ENCODE assay signal across 19 cellular contexts in genomic region chr6:52410979-52411378, GRCh38.
"Had no signal": no experiment of that assay in that cellular context is flagged by ENCODE, and none has a peak within 500 bp of the region (broad histone marks: within the 10 kb centered on the region; RNA-seq: fewer than 3 reads in every experiment).

No MANE protein-coding gene starts in this region.

- H3K4me3 ChIP-seq: ascending aorta, cardiac muscle cell, ovary, thoracic aorta, uterus had no signal

- H3K27me3 ChIP-seq: ascending aorta, cardiac muscle cell, ovary, uterus had no signal

- DNase-seq: activated CD4-positive, alpha-beta T cell treated with anti-CD3 and anti-CD28 coated beads, Interleukin-2, amount 10 ng/mL, durations not matched to agents 24 days and 14 days; activated CD4-positive, CD25-positive, alpha-beta regulatory T cell; activated CD8-positive, alpha-beta memory T cell treated with anti-CD3 and anti-CD28 coated beads, Interleukin-2, amount 50 U/mL, for 4 hours; activated CD8-positive, alpha-beta T cell treated with anti-CD3 and anti-CD28 coated beads, Interleukin-2, amount 10 ng/mL, durations not matched to agents 7 days and 5 days; activated naive CD8-positive, alpha-beta T cell treated with anti-CD3 and anti-CD28 coated beads, Interleukin-2, amount 10 ng/mL, durations not matched to agents 7 days and 5 days; activated T-cell treated with anti-CD3 and anti-CD28 coated beads, Interleukin-2, amount 50 U/mL, for 48 hours; erythroblast; hippocampal formation; kidney; left ventricle myocardium superior; ovary; stimulated activated CD4-positive, alpha-beta T cell treated with anti-CD3 and anti-CD28 coated beads, Interleukin-12 subunit alpha, Interleukin-12 subunit beta, amount 100 ng/mL, for 4 hours; uterus had no signal

- H3K4me3 Mint-ChIP-seq: activated CD4-positive, alpha-beta T cell treated with anti-CD3 and anti-CD28 coated beads, Interleukin-2, amount 10 ng/mL, durations not matched to agents 24 days and 14 days; activated CD8-positive, alpha-beta T cell treated with anti-CD3 and anti-CD28 coated beads, Interleukin-2, amount 10 ng/mL, durations not matched to agents 7 days and 5 days; activated naive CD8-positive, alpha-beta T cell treated with anti-CD3 and anti-CD28 coated beads, Interleukin-2, amount 10 ng/mL, durations not matched to agents 7 days and 5 days; memory B cell; neural crest cell; stimulated activated effector memory CD8-positive, alpha-beta T cell treated with anti-CD3 and anti-CD28 coated beads, Interleukin-12 subunit alpha, Interleukin-12 subunit beta, amount 100 ng/mL, for 72 hours had no signal

- H3K4me1 ChIP-seq: ascending aorta, uterus had no signal

- H3K9me3 ChIP-seq: ascending aorta, ovary, thoracic aorta, uterus had no signal

- H3K27ac ChIP-seq: ascending aorta, cardiac muscle cell, ovary, thoracic aorta, uterus had no signal

- ATAC-seq: activated CD8-positive, alpha-beta T cell treated with anti-CD3 and anti-CD28 coated beads, Interleukin-2, amount 10 ng/mL, durations not matched to agents 7 days and 5 days; left ventricle myocardium superior; stimulated activated effector memory CD8-positive, alpha-beta T cell treated with anti-CD3 and anti-CD28 coated beads, Interleukin-12 subunit alpha, Interleukin-12 subunit beta, amount 100 ng/mL, for 72 hours had no signal

- H3K9me3 Mint-ChIP-seq: activated CD4-positive, alpha-beta T cell treated with anti-CD3 and anti-CD28 coated beads, Interleukin-2, amount 10 ng/mL, durations not matched to agents 24 days and 14 days; activated naive CD8-positive, alpha-beta T cell treated with anti-CD3 and anti-CD28 coated beads, Interleukin-2, amount 10 ng/mL, durations not matched to agents 7 days and 5 days; memory B cell; neural crest cell; stimulated activated effector memory CD8-positive, alpha-beta T cell treated with anti-CD3 and anti-CD28 coated beads, Interleukin-12 subunit alpha, Interleukin-12 subunit beta, amount 100 ng/mL, for 72 hours had no signal

- H3K27ac Mint-ChIP-seq: activated CD4-positive, alpha-beta T cell treated with anti-CD3 and anti-CD28 coated beads, Interleukin-2, amount 10 ng/mL, durations not matched to agents 24 days and 14 days; activated CD8-positive, alpha-beta T cell treated with anti-CD3 and anti-CD28 coated beads, Interleukin-2, amount 10 ng/mL, durations not matched to agents 7 days and 5 days; activated naive CD8-positive, alpha-beta T cell treated with anti-CD3 and anti-CD28 coated beads, Interleukin-2, amount 10 ng/mL, durations not matched to agents 7 days and 5 days; memory B cell; stimulated activated effector memory CD8-positive, alpha-beta T cell treated with anti-CD3 and anti-CD28 coated beads, Interleukin-12 subunit alpha, Interleukin-12 subunit beta, amount 100 ng/mL, for 72 hours had no signal

- H3K27me3 Mint-ChIP-seq: activated naive CD8-positive, alpha-beta T cell treated with anti-CD3 and anti-CD28 coated beads, Interleukin-2, amount 10 ng/mL, durations not matched to agents 7 days and 5 days; memory B cell had no signal

- H3K36me3 Mint-ChIP-seq: memory B cell had no signal

- H3K4me1 Mint-ChIP-seq: stimulated activated effector memory CD8-positive, alpha-beta T cell treated with anti-CD3 and anti-CD28 coated beads, Interleukin-12 subunit alpha, Interleukin-12 subunit beta, amount 100 ng/mL, for 72 hours had no signal

- H3K36me3 ChIP-seq: ascending aorta, cardiac muscle cell, ovary, thoracic aorta, uterus had no signal
